Comparison of ENCODE assay signal across 8 cellular contexts in genomic region chr2:48313036-48313877, GRCh38. TPM values are rescaled to one million over a fixed set of nuclear protein-coding genes. Genes with fewer than 3 reads are reported as not detected.
DNase-seq lines count a peak whose midpoint lies in the region; ATAC-seq, FAIRE-seq and TF ChIP-seq lines count a peak whose summit lies in the region.

No MANE protein-coding gene starts in this region.

- H2AFZ ChIP-seq in neural progenitor cell (replicated peaks): no peak overlapping the region

- peak overlapping the region; percentile 94 for H3K4me3 ChIP-seq in bronchial epithelial cell (ENCODE audit: low read depth, low read length)
- no peak overlapping the region for H3K4me3 ChIP-seq in neural progenitor cell

- peaks cover 5% of the 10 kb centered on the region for H4K20me1 ChIP-seq in neural progenitor cell (ENCODE audit: low read depth)

- H3K27ac ChIP-seq in neural progenitor cell: no peak overlapping the region

- no peak overlapping the region for H3K9ac ChIP-seq in neural progenitor cell

- peaks cover 6% of the 10 kb centered on the region for H3K36me3 Mint-ChIP-seq in IgD-negative memory B cell
- H3K36me3 Mint-ChIP-seq in neural progenitor cell: peaks cover 3% of the 10 kb centered on the region

- H3K27me3 ChIP-seq in bronchial epithelial cell (ENCODE audit: control insufficient read depth, insufficient read depth, low read length) (no peaks in the 10 kb centered on the region), neural progenitor cell (no peaks in the 10 kb centered on the region)

- H3F3A ChIP-seq in neural progenitor cell (ENCODE audit: low read depth): peaks cover 27% of the 10 kb centered on the region

- DNase-seq in GM18507 (ENCODE audit: extremely low spot score, insufficient read length, low read depth) (no peak), bronchial epithelial cell (ENCODE audit: low read depth) (peak; percentile 12), neural progenitor cell (ENCODE audit: low spot score) (no peak), NCI-H524 treated with DMSO at 0.1 percent for 48 hours (lab: John Stamatoyannopoulos, UW) (no peak), dedifferentiated amniotic fluid mesenchymal stem cell (ENCODE audit: extremely low spot score) (no peak)
- no peak for DNase-seq in effector CD8-positive, alpha-beta T cell (lab: John Stamatoyannopoulos, UW)

- H3K27ac Mint-ChIP-seq in IgD-negative memory B cell (peak overlapping the region; percentile 92 to 97 (median 95)), neural progenitor cell (no peak overlapping the region)

- H3K27me3 Mint-ChIP-seq in IgD-negative memory B cell (no peaks in the 10 kb centered on the region), neural progenitor cell (ENCODE audit: insufficient read depth, low read depth) (peaks cover 2% of the 10 kb centered on the region)

- peak; percentile 76 for FAIRE-seq in GM18507 (lab: Jason Lieb, UNC)
- FAIRE-seq in bronchial epithelial cell (lab: Jason Lieb, UNC): no peak

- H3K4me1 ChIP-seq in neural progenitor cell: peaks cover 12% of the 10 kb centered on the region

- H3K36me3 ChIP-seq in bronchial epithelial cell (ENCODE audit: control insufficient read depth, insufficient read depth, low read length) (no peaks in the 10 kb centered on the region), neural progenitor cell (peaks cover 4% of the 10 kb centered on the region)

- H3K79me2 ChIP-seq in neural progenitor cell (ENCODE audit: low read depth): peaks cover 35% of the 10 kb centered on the region

- ATAC-seq in HG03571 (IDR thresholded peaks at IDR 0.05; ENCODE audit: unreplicated experiment): no peak

- H3K9me3 Mint-ChIP-seq in IgD-negative memory B cell (peaks cover 0 to 6% (median 2%) of the 10 kb centered on the region in 3 donors), neural progenitor cell (peaks cover 21% of the 10 kb centered on the region)

- H3K9me3 ChIP-seq in neural progenitor cell (ENCODE audit: low read depth): peaks cover 6% of the 10 kb centered on the region

- TF ChIP-seq CTCF in bronchial epithelial cell (IDR thresholded peaks at IDR 0.05; ENCODE audit: insufficient read depth, low read length, severe bottlenecking): no peak
- TF ChIP-seq CTCF in neural progenitor cell (IDR thresholded peaks at IDR 0.05): no peak

- H3K4me2 ChIP-seq in neural progenitor cell: peak overlapping the region; percentile 20

- H3K4me1 Mint-ChIP-seq in IgD-negative memory B cell (peaks cover 11 to 19% (median 18%) of the 10 kb centered on the region in 3 donors), neural progenitor cell (peaks cover 14% of the 10 kb centered on the region)

- H3K4me3 Mint-ChIP-seq in IgD-negative memory B cell (peak overlapping the region; percentile 82 to 97 (median 89)), neural progenitor cell (peak overlapping the region; percentile 86)

RNA-seq across cellular contexts. Expression of gene FOXN2, which starts 1.2 kb away (rescaled TPM):
- polyA plus RNA-seq in IgD-negative memory B cell: 42.4 TPM
- total RNA-seq in bronchial epithelial cell (24.5 and 29.2 TPM in 2 replicates), neural progenitor cell (ENCODE audit: low replicate concordance) (45.4 and 51.0 TPM in 2 replicates)
